In genomic region chr22:36086629-36087254, GRCh38 we compare ENCODE assay signal across 19 cellular contexts. TPM values are rescaled to one million over a fixed set of nuclear protein-coding genes. Genes with fewer than 3 reads are reported as not detected.
A peak's percentile ranks its signal among the peaks of the same experiment; 100 is the strongest.
DNase-seq lines count a peak whose midpoint lies in the region; ATAC-seq and TF ChIP-seq lines count a peak whose summit lies in the region.
"Had no signal": no experiment of that assay in that cellular context is flagged by ENCODE, and none has a peak within 500 bp of the region (broad histone marks: within the 10 kb centered on the region; RNA-seq: fewer than 3 reads in every experiment).

No MANE protein-coding gene starts in this region.

- H3K79me2 ChIP-seq in HCT116 (ENCODE audit: insufficient read depth, low read length), result no peaks in the 10 kb centered on the region
- no peaks in the 10 kb centered on the region for H3K79me2 ChIP-seq in trophoblast cell (ENCODE audit: control insufficient read depth, insufficient read depth, low read length, poor library complexity)

- H3K27ac ChIP-seq in HCT116 (ENCODE audit: low read depth, low read length) (no peak overlapping the region), trophoblast cell (ENCODE audit: low read depth, low read length) (no peak overlapping the region)
- H3K27ac ChIP-seq: GM23248 had no signal

- H2AK5ac ChIP-seq in trophoblast cell (ENCODE audit: low read length), result no peak overlapping the region

- POLR2A ChIA-PET in HCT116 (lab: Charles Lee), result no interaction called here

- H3K27me3 ChIP-seq in HCT116 (ENCODE audit: insufficient read depth, low read length) (no peaks in the 10 kb centered on the region), trophoblast cell (ENCODE audit: insufficient read depth, low read length) (no peaks in the 10 kb centered on the region)
- H3K27me3 ChIP-seq: BE2C had no signal

- H2AFZ ChIP-seq in HCT116 (ENCODE audit: low read depth, low read length, poor library complexity, severe bottlenecking), result no peak overlapping the region
- no peak overlapping the region for H2AFZ ChIP-seq in trophoblast cell (ENCODE audit: insufficient read depth, low read length, poor library complexity)
- H2AFZ ChIP-seq: GM23248 had no signal

- H3K9me3 ChIP-seq in HCT116 (ENCODE audit: control insufficient read depth in 1 of 2, insufficient read depth in 1 of 2, low read depth in 1 of 2, low read length in 2 of 2) (no peaks in the 10 kb centered on the region), trophoblast cell (ENCODE audit: insufficient read depth, low read depth, low read length) (no peaks in the 10 kb centered on the region)
- H3K9me3 ChIP-seq: BE2C had no signal

- no peaks in the 10 kb centered on the region for H3K36me3 Mint-ChIP-seq in natural killer cell treated with Interleukin-12 subunit alpha and Interleukin-12 subunit beta and Interleukin-15 and Interleukin-18, amount 100 ng/mL, for 72 hours
- no peaks in the 10 kb centered on the region for H3K36me3 Mint-ChIP-seq in natural killer cell
- H3K36me3 Mint-ChIP-seq: CD14-positive monocyte; CD4-positive, alpha-beta memory T cell; IgD-negative memory B cell had no signal

- H3K4me3 ChIP-seq in HCT116 (replicated peaks in 1 of 2; ENCODE audit: low read depth in 1 of 2, low read length in 2 of 2), result no peak overlapping the region
- H3K4me3 ChIP-seq in trophoblast cell (ENCODE audit: low read depth, low read length), result no peak overlapping the region
- H3K4me3 ChIP-seq: GM23248 had no signal

- no peaks in the 10 kb centered on the region for H3K9me3 Mint-ChIP-seq in natural killer cell treated with Interleukin-12 subunit alpha and Interleukin-12 subunit beta and Interleukin-15 and Interleukin-18, amount 100 ng/mL, for 72 hours
- H3K9me3 Mint-ChIP-seq in natural killer cell, result no peaks in the 10 kb centered on the region
- H3K9me3 Mint-ChIP-seq: CD4-positive, alpha-beta memory T cell; HFFc6; IgD-negative memory B cell had no signal

- H3K4ac ChIP-seq in trophoblast cell (ENCODE audit: low read depth, low read length), result no peak overlapping the region

- no peaks in the 10 kb centered on the region for H3K27me3 Mint-ChIP-seq in natural killer cell treated with Interleukin-12 subunit alpha and Interleukin-12 subunit beta and Interleukin-15 and Interleukin-18, amount 100 ng/mL, for 72 hours
- no peaks in the 10 kb centered on the region for H3K27me3 Mint-ChIP-seq in natural killer cell (ENCODE audit: low read depth in 2 of 2)
- H3K27me3 Mint-ChIP-seq: CD4-positive, alpha-beta memory T cell had no signal

- no peak overlapping the region for H4K91ac ChIP-seq in trophoblast cell (ENCODE audit: low read depth, low read length)

- no peaks in the 10 kb centered on the region for H4K20me1 ChIP-seq in HCT116 (ENCODE audit: insufficient read depth)

- no peaks in the 10 kb centered on the region for H3K9me2 ChIP-seq in HCT116 (ENCODE audit: insufficient read depth)

- H3K27ac Mint-ChIP-seq in natural killer cell treated with Interleukin-12 subunit alpha and Interleukin-12 subunit beta and Interleukin-15 and Interleukin-18, amount 100 ng/mL, for 72 hours, result no peak overlapping the region
- H3K27ac Mint-ChIP-seq in natural killer cell, result no peak overlapping the region
- H3K27ac Mint-ChIP-seq: CD14-positive monocyte; CD4-positive, alpha-beta memory T cell; HFFc6; IgD-negative memory B cell had no signal

- no peak overlapping the region for H3K23ac ChIP-seq in trophoblast cell (ENCODE audit: low read length)

- H2BK120ac ChIP-seq in trophoblast cell (ENCODE audit: insufficient read depth, low read length, poor library complexity), result no peak overlapping the region

- H3K36me3 ChIP-seq in HCT116 (ENCODE audit: control insufficient read depth in 1 of 2, insufficient read depth in 2 of 2, low read length in 2 of 2), result no peaks in the 10 kb centered on the region
- no peaks in the 10 kb centered on the region for H3K36me3 ChIP-seq in trophoblast cell (ENCODE audit: control insufficient read depth in 1 of 2, insufficient read depth in 2 of 2, low read length in 2 of 2)
- H3K36me3 ChIP-seq: BE2C had no signal

- no peak overlapping the region for H4K8ac ChIP-seq in trophoblast cell (ENCODE audit: low read depth, low read length)

- no peak for TF ChIP-seq POLR2A in HCT116 (IDR thresholded peaks at IDR 0.05; ENCODE audit: borderline replicate concordance, extremely low read depth, insufficient read depth, insufficient read length)

- TSS peak; percentile 46 for BruUV-seq in HCT116 (replicated peaks; lab: Mats Ljungman, UMichigan)

- H3K4me1 ChIP-seq in HCT116 (ENCODE audit: control insufficient read depth in 1 of 2, insufficient read depth in 2 of 2, low read length in 2 of 2), result peaks cover 5 to 13% of the 10 kb centered on the region in 2 experiments; a peak in 3 of 4 replicates
- peaks cover 0 to 7% of the 10 kb centered on the region in 2 experiments for H3K4me1 ChIP-seq in trophoblast cell (ENCODE audit: control insufficient read depth in 1 of 2, insufficient read depth in 2 of 2, low read length in 2 of 2)
- H3K4me1 ChIP-seq: BE2C had no signal

- H2BK12ac ChIP-seq in trophoblast cell (ENCODE audit: low read length), result no peak overlapping the region

- no peak overlapping the region for H4K12ac ChIP-seq in trophoblast cell (ENCODE audit: low read depth, low read length)

- no peak overlapping the region for H3K18ac ChIP-seq in trophoblast cell (ENCODE audit: low read length)

- no peaks in the 10 kb centered on the region for H3K4me1 Mint-ChIP-seq in natural killer cell treated with Interleukin-12 subunit alpha and Interleukin-12 subunit beta and Interleukin-15 and Interleukin-18, amount 100 ng/mL, for 72 hours (ENCODE audit: low read depth in 2 of 2)
- H3K4me1 Mint-ChIP-seq in natural killer cell, result no peaks in the 10 kb centered on the region
- H3K4me1 Mint-ChIP-seq: CD14-positive monocyte; CD4-positive, alpha-beta memory T cell had no signal

- TF ChIP-seq CTCF in natural killer cell (IDR thresholded peaks at IDR 0.05) (no peak), HCT116 (IDR thresholded peaks at IDR 0.05 in 2 of 3, conservative IDR thresholded peaks at IDR 0.05 in 1 of 3; ENCODE audit: borderline replicate concordance in 1 of 3, insufficient read depth in 1 of 3, low read depth in 2 of 3, low read length in 2 of 3) (no peak)

- H3K79me1 ChIP-seq in trophoblast cell (ENCODE audit: low read length), result no peaks in the 10 kb centered on the region

- H3K14ac ChIP-seq in trophoblast cell (ENCODE audit: low read length), result no peak overlapping the region

- TF ChIP-seq RAD21 in HCT116 (IDR thresholded peaks at IDR 0.05; ENCODE audit: low read depth), result no peak

- H3K4me2 ChIP-seq in HCT116 (ENCODE audit: low read length) (no peak overlapping the region), trophoblast cell (ENCODE audit: low read length) (no peak overlapping the region)

- no peak overlapping the region for H3K9ac ChIP-seq in HCT116 (ENCODE audit: low read length)
- no peak overlapping the region for H3K9ac ChIP-seq in trophoblast cell (ENCODE audit: low read length)
- H3K9ac ChIP-seq: GM23248 had no signal

- WGBS in trophoblast cell (ENCODE audit: extremely low coverage, insufficient coverage, insufficient read length), result no CpG with 5 or more reads among the region's 13 CpGs

- CTCF ChIA-PET in HCT116 (lab: Charles Lee), result interaction anchor here (2.3 kb wide), 1 partner anchor 21 kb away, joined by 8 read pairs; no protein-coding TSS in a partner anchor

- H3K4me3 Mint-ChIP-seq in natural killer cell treated with Interleukin-12 subunit alpha and Interleukin-12 subunit beta and Interleukin-15 and Interleukin-18, amount 100 ng/mL, for 72 hours, result no peak overlapping the region
- no peak overlapping the region for H3K4me3 Mint-ChIP-seq in natural killer cell
- H3K4me3 Mint-ChIP-seq: CD14-positive monocyte; CD4-positive, alpha-beta memory T cell; HFFc6; IgD-negative memory B cell had no signal

- H2BK5ac ChIP-seq in trophoblast cell (ENCODE audit: low read depth, low read length, poor library complexity), result no peak overlapping the region

- DNase-seq in natural killer cell treated with Interleukin-12 subunit alpha and Interleukin-12 subunit beta and Interleukin-15 and Interleukin-18, amount 100 ng/mL, for 72 hours (ENCODE audit: low spot score), result peak; percentile 37
- no peak for DNase-seq in natural killer cell
- DNase-seq in HCT116 (ENCODE audit: low read depth, low spot score), result no peak
- DNase-seq in trophoblast cell, result peak; percentile 53 to 68
- no peak for DNase-seq in NCI-H446 treated with DMSO at 0.1 percent for 48 hours (lab: John Stamatoyannopoulos, UW)
- DNase-seq in DMS53 treated with DMSO at 0.1 percent for 48 hours (lab: John Stamatoyannopoulos, UW; ENCODE audit: unreplicated experiment), result no peak
- DNase-seq: ACHN; BE2C; CD4-positive, alpha-beta memory T cell; DMS153; DMS79 treated with DMSO at 0.1 percent for 48 hours; GF-D8; GM23248; HCEC 1CT; HFFc6; KG1 had no signal

- ATAC-seq in natural killer cell treated with Interleukin-12 subunit alpha and Interleukin-12 subunit beta and Interleukin-15 and Interleukin-18, amount 100 ng/mL, for 72 hours, result no peak
- ATAC-seq in natural killer cell (no peak), HCT116 (no peak), HG03469 (IDR thresholded peaks at IDR 0.05; ENCODE audit: unreplicated experiment) (no peak)

- RAD21 ChIA-PET in HCT116 (lab: Charles Lee; ENCODE audit: low non-redundant PET in 1 of 2, low total read pairs in 2 of 2, uncharacterized antibody in 2 of 2, unreplicated experiment in 2 of 2), result no interaction called here

- intact Hi-C loops in natural killer cell (cut with micrococcal nuclease) (no loop called here), HCT116 (cut with micrococcal nuclease) (no loop called here)

TF ChIP-seq in HCT116, 20 proteins besides CTCF, POLR2A, EP300 and RAD21 (continues in another document):
- TF ChIP-seq CBX3 (IDR thresholded peaks at IDR 0.05; ENCODE audit: low read depth), result no peak
- no peak for TF ChIP-seq SP1 (IDR thresholded peaks at IDR 0.05; ENCODE audit: low read depth)
- no peak for TF ChIP-seq EGR1 (IDR thresholded peaks at IDR 0.05; ENCODE audit: low read depth)

RNA-seq across cellular contexts. Expression of gene RBFOX2, which starts 58.1 kb away (rescaled TPM):
- total RNA-seq in natural killer cell treated with Interleukin-12 subunit alpha and Interleukin-12 subunit beta and Interleukin-15 and Interleukin-18, amount 100 ng/mL, for 72 hours, result 1 to 10 TPM in 1 of 2 donors, under 1 TPM in 1; 0.71 to 1.8 TPM
- total RNA-seq in natural killer cell (1 to 10 TPM; 1.0 to 4.7 (median 3.0) TPM), HCT116 (2021; ENCODE audit: unreplicated experiment) (83.9 TPM)
- 67.9 and 70.1 TPM in 2 replicates for polyA plus RNA-seq in HCT116 (2012)
- 91.2 and 98.7 TPM in 2 replicates for polyA plus RNA-seq in trophoblast cell (2013)
- polyA plus RNA-seq: CD14-positive monocyte, IgD-negative memory B cell had no signal

Comparison
In these comparisons a context has a peak if more than half of its experiments do, and no peak if none do; other contexts are left out.
1. DNase-seq: peak in natural killer cell treated with Interleukin-12 subunit alpha and Interleukin-12 subunit beta and Interleukin-15 and Interleukin-18, amount 100 ng/mL, for 72 hours (single experiment) and trophoblast cell (2 of 2); none in natural killer cell (single experiment), HCT116 (single experiment), NCI-H446 treated with DMSO at 0.1 percent for 48 hours (single experiment) and DMS53 treated with DMSO at 0.1 percent for 48 hours (single experiment).
2. RNA of gene RBFOX2, which starts 58.1 kb away (total RNA-seq): 83.9 TPM in HCT116 (single experiment); 1.0 to 4.7 TPM in natural killer cell and 0.71 to 1.8 TPM in natural killer cell treated with Interleukin-12 subunit alpha and Interleukin-12 subunit beta and Interleukin-15 and Interleukin-18, amount 100 ng/mL, for 72 hours; every median in the first group is over 10 times any median in the second.